9 cellular contexts compared by ENCODE assay signal in the genomic region with DNA sequence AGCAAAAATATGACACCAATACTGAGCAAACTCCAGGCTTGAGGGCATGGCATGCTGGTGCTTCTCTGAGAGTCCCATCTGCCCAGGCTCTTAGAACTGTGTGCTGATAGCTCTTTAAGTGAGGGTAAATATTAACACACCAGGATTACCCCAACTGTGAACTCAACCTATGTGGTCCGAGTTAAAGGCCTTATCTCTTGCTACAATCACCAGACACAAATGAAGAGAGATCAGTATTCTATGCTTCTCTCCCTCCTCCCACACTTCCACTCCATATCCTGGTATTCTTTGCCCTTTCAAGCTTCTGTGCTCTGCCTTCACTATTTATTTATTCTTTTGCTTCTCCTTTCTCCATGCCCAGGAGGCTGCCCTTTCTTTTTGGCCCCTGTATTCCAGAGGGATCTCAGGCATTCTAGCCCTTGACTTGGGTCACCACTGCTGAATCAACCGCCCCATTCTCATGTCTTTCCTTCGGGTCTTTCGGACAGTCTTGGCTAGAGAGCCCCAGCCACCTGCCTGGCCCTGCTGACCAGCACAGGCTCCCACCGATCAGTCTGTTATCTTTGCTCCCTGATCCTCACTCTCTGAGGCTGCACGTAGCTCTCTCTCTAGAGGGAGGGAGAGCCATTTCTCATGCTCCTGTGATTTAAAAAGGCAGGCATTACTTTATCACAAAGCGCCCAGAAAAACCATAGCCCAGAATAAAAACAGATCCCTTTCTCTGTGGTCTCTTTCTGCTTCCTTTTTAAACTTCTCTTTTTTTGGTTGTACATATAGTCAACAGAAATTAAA. TPM values are rescaled to one million over a fixed set of nuclear protein-coding genes. Genes with fewer than 3 reads are reported as not detected.
DNase-seq lines count a peak whose midpoint lies in the region; ATAC-seq and TF ChIP-seq lines count a peak whose summit lies in the region.
"Had no signal": no experiment of that assay in that cellular context is flagged by ENCODE, and none has a peak within 500 bp of the region (broad histone marks: within the 10 kb centered on the region; RNA-seq: fewer than 3 reads in every experiment).

No MANE protein-coding gene starts in this region.

- no peaks in the 10 kb centered on the region for H3K27me3 ChIP-seq in endodermal cell (ENCODE audit: control insufficient read depth, insufficient read depth, low read length, poor library complexity, severe bottlenecking)

- peak overlapping the region; percentile 39 for H3K9ac ChIP-seq in endodermal cell (ENCODE audit: extremely low read depth, low read length, poor library complexity, severe bottlenecking)

- no peak for TF ChIP-seq CTCF in endodermal cell (conservative IDR thresholded peaks at IDR 0.05)

- no peaks in the 10 kb centered on the region for H3K9me3 ChIP-seq in endodermal cell (ENCODE audit: control insufficient read depth, low read length)

- DNase-seq in NCI-H1092 treated with DMSO at 0.1 percent for 48 hours (lab: John Stamatoyannopoulos, UW) (peak; percentile 57), NCI-H1092 (lab: John Stamatoyannopoulos, UW) (no peak), NCI-H69 (lab: John Stamatoyannopoulos, UW) (peak; percentile 57), endodermal cell (no peak), EL (no peak)
- DNase-seq: activated CD4-positive, alpha-beta T cell treated with anti-CD3 and anti-CD28 coated beads, Interleukin-2, amount 50 U/mL, for 48 hours had no signal

- H3K4me1 Mint-ChIP-seq in endodermal cell = peaks cover 55% of the 10 kb centered on the region
- H3K4me1 Mint-ChIP-seq in stimulated activated memory B cell treated with anti-CD40 and anti-IgM and Interleukin-4, amounts not matched to agents 10 μg/mL and 1 μg/mL and 100 μg/mL, for 72 hours = peaks cover 19% of the 10 kb centered on the region

- peak overlapping the region; percentile 62 for H3K27ac ChIP-seq in endodermal cell (ENCODE audit: low read depth, low read length)

- peaks cover 3% of the 10 kb centered on the region for H3K27me3 Mint-ChIP-seq in endodermal cell (ENCODE audit: insufficient read depth)
- H3K27me3 Mint-ChIP-seq in stimulated activated memory B cell treated with anti-CD40 and anti-IgM and Interleukin-4, amounts not matched to agents 10 μg/mL and 1 μg/mL and 100 μg/mL, for 72 hours = no peaks in the 10 kb centered on the region

- no peaks in the 10 kb centered on the region for H3K9me3 Mint-ChIP-seq in endodermal cell
- H3K9me3 Mint-ChIP-seq in stimulated activated memory B cell treated with anti-CD40 and anti-IgM and Interleukin-4, amounts not matched to agents 10 μg/mL and 1 μg/mL and 100 μg/mL, for 72 hours = no peaks in the 10 kb centered on the region

- H3K4me3 ChIP-seq in endodermal cell (ENCODE audit: low read length) = peak overlapping the region; percentile 66

- peak overlapping the region; percentile 39 for H3K4me3 Mint-ChIP-seq in endodermal cell
- H3K4me3 Mint-ChIP-seq in stimulated activated memory B cell treated with anti-CD40 and anti-IgM and Interleukin-4, amounts not matched to agents 10 μg/mL and 1 μg/mL and 100 μg/mL, for 72 hours = peak overlapping the region; percentile 60

- no peaks in the 10 kb centered on the region for H3K36me3 ChIP-seq in endodermal cell (ENCODE audit: control insufficient read depth, insufficient read depth, low read length)

- H3K36me3 Mint-ChIP-seq in endodermal cell (ENCODE audit: low read depth) = no peaks in the 10 kb centered on the region
- H3K36me3 Mint-ChIP-seq in stimulated activated memory B cell treated with anti-CD40 and anti-IgM and Interleukin-4, amounts not matched to agents 10 μg/mL and 1 μg/mL and 100 μg/mL, for 72 hours = no peaks in the 10 kb centered on the region

- peak overlapping the region; percentile 87 for H3K27ac Mint-ChIP-seq in endodermal cell
- peak overlapping the region; percentile 81 for H3K27ac Mint-ChIP-seq in stimulated activated memory B cell treated with anti-CD40 and anti-IgM and Interleukin-4, amounts not matched to agents 10 μg/mL and 1 μg/mL and 100 μg/mL, for 72 hours

- H3K4me1 ChIP-seq in endodermal cell (ENCODE audit: control insufficient read depth, insufficient read depth, low read length) = peaks cover 24% of the 10 kb centered on the region

- peak; percentile 55 for ATAC-seq in stimulated activated memory B cell treated with anti-CD40 and anti-IgM and Interleukin-4, amounts not matched to agents 10 μg/mL and 1 μg/mL and 100 μg/mL, for 72 hours
- ATAC-seq in HG03439 (IDR thresholded peaks at IDR 0.05; ENCODE audit: unreplicated experiment) (no peak), GM18868 (IDR thresholded peaks at IDR 0.05; ENCODE audit: unreplicated experiment) (no peak)

- WGBS in endodermal cell (ENCODE audit: insufficient coverage in 1 of 2, insufficient read length in 1 of 2), 2 experiments = 33 to 50% methylated on average over 4 to 7 of the region's 7 CpGs

RNA-seq across cellular contexts. Expression of gene HK2, which starts 17.2 kb away (rescaled TPM):
- 10 to 100 TPM; 21.5 to 31.5 TPM for total RNA-seq in endodermal cell
- polyA plus RNA-seq in endodermal cell (2013, experiment 1 of 2) = 40.0 TPM
- polyA plus RNA-seq in endodermal cell (2013, experiment 2 of 2) = 31.2 TPM

Comparison
In these comparisons a context has a peak if more than half of its experiments do, and no peak if none do; other contexts are left out.
1. DNase-seq: peak in NCI-H1092 treated with DMSO at 0.1 percent for 48 hours (single experiment) and NCI-H69 (single experiment); none in NCI-H1092 (single experiment), endodermal cell (single experiment) and EL (single experiment).